ENCODE assay signal across 20 cellular contexts in the genomic region with DNA sequence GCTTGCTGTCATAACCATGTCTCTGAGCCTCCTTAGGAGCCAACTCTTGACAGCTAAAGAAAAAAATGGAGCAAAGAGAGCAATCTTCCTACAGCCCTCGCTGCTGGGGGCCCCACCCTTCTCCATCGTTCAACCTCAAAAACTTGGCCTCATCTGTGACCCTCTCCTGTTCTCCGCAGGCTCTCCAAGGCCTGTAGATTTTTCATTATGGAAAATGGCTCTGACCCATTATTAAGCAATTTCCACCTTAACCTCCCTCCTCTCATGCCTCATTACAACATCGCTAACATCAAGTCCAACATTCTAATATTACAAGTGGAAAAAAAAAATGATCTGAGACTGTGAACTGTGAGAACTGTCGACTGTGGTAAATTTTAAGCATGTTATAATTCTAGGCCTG.
DNase-seq lines count a peak whose midpoint lies in the region; ATAC-seq and TF ChIP-seq lines count a peak whose summit lies in the region.
"Had no signal": no experiment of that assay in that cellular context is flagged by ENCODE, and none has a peak within 500 bp of the region (broad histone marks: within the 10 kb centered on the region; RNA-seq: fewer than 3 reads in every experiment).

No MANE protein-coding gene starts in this region.

- H3K27me3 Mint-ChIP-seq in chondrocyte (ENCODE audit: low read depth) (no peaks in the 10 kb centered on the region), glutamatergic neuron (ENCODE audit: unreplicated experiment) (no peaks in the 10 kb centered on the region)
- H3K27me3 Mint-ChIP-seq: activated B cell treated with CpG ODN at 0.5 μM for 24 hours had no signal

- WGBS in sigmoid colon, 2 donors: 81 to 84% methylated on average over 5 of the region's 5 CpGs

- DNase-seq in AG10803 (ENCODE audit: low read depth) (peak; percentile 78), chondrocyte (ENCODE audit: low spot score) (no peak), left ventricle myocardium superior (peak; percentile 41), sigmoid colon (peak; percentile 78), glutamatergic neuron (no peak), ecto neural progenitor cell (ENCODE audit: low spot score) (no peak), H4 (ENCODE audit: low spot score) (no peak)
- DNase-seq: activated B cell treated with CpG ODN at 0.5 μM for 24 hours; cerebellar nuclear complex; GF-D8; islet precursor cell; MV-4-11; NCI-H2081; NCI-H526; stimulated activated CD4-positive, alpha-beta T cell treated with anti-CD3 and anti-CD28 coated beads, Interleukin-4, amount 100 ng/mL, for 24 hours; stimulated activated CD8-positive, alpha-beta memory T cell treated with anti-CD3 and anti-CD28 coated beads, Interleukin-4, amount 100 ng/mL, for 48 hours had no signal

- H3K4me3 Mint-ChIP-seq in chondrocyte (ENCODE audit: unreplicated experiment) (no peak overlapping the region), glutamatergic neuron (ENCODE audit: unreplicated experiment) (no peak overlapping the region)
- H3K4me3 Mint-ChIP-seq: activated B cell treated with CpG ODN at 0.5 μM for 24 hours had no signal

- H3K36me3 ChIP-seq in sigmoid colon: no peaks in the 10 kb centered on the region
- H3K36me3 ChIP-seq: SJSA1, tibial nerve had no signal

- TF ChIP-seq EP300 in sigmoid colon (IDR thresholded peaks at IDR 0.05): no peak

- peak overlapping the region; percentile 55 to 82 (median 63) for H3K27ac ChIP-seq in sigmoid colon
- H3K27ac ChIP-seq: C4-2B, SJSA1 had no signal

- TF ChIP-seq POLR2A in sigmoid colon (IDR thresholded peaks at IDR 0.05): no peak

- no peaks in the 10 kb centered on the region for H3K9me3 ChIP-seq in sigmoid colon
- H3K9me3 ChIP-seq: SJSA1, tibial nerve had no signal

- no peaks in the 10 kb centered on the region for H3K27me3 ChIP-seq in sigmoid colon
- H3K27me3 ChIP-seq: SJSA1, tibial nerve had no signal

- intact Hi-C loops in left ventricle myocardium superior (cut with micrococcal nuclease): no loop called here
- intact Hi-C loops in sigmoid colon (cut with DNase I): no loop called here

- peaks cover 0 to 61% (median 50%) of the 10 kb centered on the region in 4 donors for H3K4me1 ChIP-seq in sigmoid colon
- H3K4me1 ChIP-seq: SJSA1 had no signal

- H3K9me3 Mint-ChIP-seq in chondrocyte (ENCODE audit: low read depth): no peaks in the 10 kb centered on the region
- H3K9me3 Mint-ChIP-seq in glutamatergic neuron (ENCODE audit: unreplicated experiment): no peaks in the 10 kb centered on the region
- H3K9me3 Mint-ChIP-seq: activated B cell treated with CpG ODN at 0.5 μM for 24 hours had no signal

- H3K27ac Mint-ChIP-seq in chondrocyte (ENCODE audit: unreplicated experiment) (peak overlapping the region; percentile 45), glutamatergic neuron (ENCODE audit: unreplicated experiment) (no peak overlapping the region)
- H3K27ac Mint-ChIP-seq: activated B cell treated with CpG ODN at 0.5 μM for 24 hours had no signal

- ATAC-seq in left ventricle myocardium superior (peak; percentile 63), HG03432 (IDR thresholded peaks at IDR 0.05; ENCODE audit: unreplicated experiment) (no peak)

- H3K36me3 Mint-ChIP-seq in chondrocyte (ENCODE audit: low read depth): no peaks in the 10 kb centered on the region
- H3K36me3 Mint-ChIP-seq in glutamatergic neuron (ENCODE audit: unreplicated experiment): no peaks in the 10 kb centered on the region

- H3K4me1 Mint-ChIP-seq in chondrocyte (ENCODE audit: low read depth) (peaks cover 56% of the 10 kb centered on the region), glutamatergic neuron (ENCODE audit: low read depth, unreplicated experiment) (no peaks in the 10 kb centered on the region)
- H3K4me1 Mint-ChIP-seq: activated B cell treated with CpG ODN at 0.5 μM for 24 hours had no signal

- H3K4me3 ChIP-seq in AG10803 (ENCODE audit: low read length) (no peak overlapping the region), sigmoid colon (no peak overlapping the region)
- H3K4me3 ChIP-seq: SJSA1, tibial nerve had no signal

- TF ChIP-seq CTCF in AG10803 (conservative IDR thresholded peaks at IDR 0.05; ENCODE audit: low read length): no peak
- no peak for TF ChIP-seq CTCF in chondrocyte (IDR thresholded peaks at IDR 0.05)
- TF ChIP-seq CTCF in sigmoid colon (IDR thresholded peaks at IDR 0.05): no peak
- TF ChIP-seq CTCF in glutamatergic neuron (IDR thresholded peaks at IDR 0.05; ENCODE audit: partially characterized antibody, unreplicated experiment): no peak

Comparison
In these comparisons a context has a peak if more than half of its experiments do, and no peak if none do; other contexts are left out.
1. DNase-seq: peak in AG10803 (single experiment), left ventricle myocardium superior (single experiment) and sigmoid colon (single experiment); none in chondrocyte (single experiment), glutamatergic neuron (single experiment), ecto neural progenitor cell (single experiment) and H4 (single experiment).